ENCODE assay signal across 9 cellular contexts in genomic region chr9:129111762-129112151, GRCh38. TPM values are rescaled to one million over a fixed set of nuclear protein-coding genes. Genes with fewer than 3 reads are reported as not detected.
DNase-seq lines count a peak whose midpoint lies in the region; ATAC-seq, FAIRE-seq and TF ChIP-seq lines count a peak whose summit lies in the region.
"Had no signal": no experiment of that assay in that cellular context is flagged by ENCODE, and none has a peak within 500 bp of the region (broad histone marks: within the 10 kb centered on the region; RNA-seq: fewer than 3 reads in every experiment).

No MANE protein-coding gene starts in this region.

- H3K36me3 ChIP-seq in Panc1 (ENCODE audit: control insufficient read depth, insufficient read depth, low read length) (peaks cover 6% of the 10 kb centered on the region; the same call in 1 of the 2 replicates), body of pancreas (replicated peaks in 1 of 2; ENCODE audit: insufficient read depth in 1 of 2, low read depth in 2 of 2) (no peaks in the 10 kb centered on the region), small intestine (ENCODE audit: control insufficient read depth in 2 of 2, insufficient read depth in 2 of 2, low read length in 2 of 2) (no peaks in the 10 kb centered on the region)

- DNase-seq in D721Med (ENCODE audit: insufficient read length, low spot score) (peak; percentile 32), Panc1 (ENCODE audit: low read depth, low spot score) (no peak), body of pancreas (peak in 3 of 4 donors; percentile 48 to 61 (median 48)), small intestine (peak; percentile 26)

- H3K27me3 ChIP-seq in Panc1 (ENCODE audit: control insufficient read depth, insufficient read depth, low read length) (no peaks in the 10 kb centered on the region), body of pancreas (no peaks in the 10 kb centered on the region), small intestine (ENCODE audit: control insufficient read depth in 2 of 2, insufficient read depth in 2 of 2, low read length in 2 of 2) (no peaks in the 10 kb centered on the region)

- TF ChIP-seq POLR2A in body of pancreas (IDR thresholded peaks at IDR 0.05) = no peak

- CTCF ChIA-PET in Panc1 (lab: Charles Lee) = no interaction called here

- intact Hi-C loops in Panc1 (cut with micrococcal nuclease; ENCODE audit: unreplicated experiment) = no loop called here
- intact Hi-C loops in body of pancreas (cut with DNase I) = no loop called here

- in situ Hi-C loops in Panc1 (cut with HindIII; ENCODE audit: low pct_unique_long_range_greater_than_20kb, low sequenced_read_pairs) = no loop called here

- TF ChIP-seq CTCF in D721Med (IDR thresholded peaks at IDR 0.05; ENCODE audit: insufficient read depth, missing control alignments) (no peak), Panc1 (IDR thresholded peaks at IDR 0.05) (no peak), body of pancreas (IDR thresholded peaks at IDR 0.05) (no peak)

- peak overlapping the region; percentile 79 to 92 for H3K4me3 ChIP-seq in Panc1 (ENCODE audit: low read depth in 2 of 2, low read length in 2 of 2)
- peak overlapping the region; percentile 75 to 88 for H3K4me3 ChIP-seq in body of pancreas
- peak overlapping the region; percentile 67 for H3K4me3 ChIP-seq in iPS-18c (ENCODE audit: insufficient read depth, low read depth, low read length)
- peak overlapping the region; percentile 84 to 88 for H3K4me3 ChIP-seq in small intestine (ENCODE audit: low read depth in 1 of 2, low read length in 2 of 2)

- H3K27ac ChIP-seq in Panc1 (ENCODE audit: low read length) (peak overlapping the region; percentile 88), body of pancreas (peak overlapping the region; percentile 93 to 99 (median 97)), small intestine (ENCODE audit: low read depth in 1 of 2, low read length in 1 of 2) (peak overlapping the region; percentile 73 to 98)

- WGBS in body of pancreas, 2 donors = 0 to 1% methylated on average over 6 to 20 of the region's 20 CpGs
- 0 to 1% (median 1%) methylated on average over 19 to 20 of the region's 20 CpGs for WGBS in small intestine, 3 donors

- ATAC-seq in HG03139 (IDR thresholded peaks at IDR 0.05; ENCODE audit: unreplicated experiment) = peak; percentile 12
- 0 out of 2 replicates have a peak, but pooled peaks have one; percentile 9 for ATAC-seq in Panc1
- no peak for ATAC-seq in body of pancreas
- no peak for ATAC-seq in GM21717 (IDR thresholded peaks at IDR 0.05; ENCODE audit: unreplicated experiment)
- ATAC-seq in GM18511 (IDR thresholded peaks at IDR 0.05; ENCODE audit: unreplicated experiment) = no peak

- H3K4me1 ChIP-seq in Panc1 (ENCODE audit: control insufficient read depth, insufficient read depth, low read length) (peaks cover 14% of the 10 kb centered on the region), body of pancreas (peaks cover 73% of the 10 kb centered on the region), small intestine (ENCODE audit: control insufficient read depth in 2 of 2, insufficient read depth in 1 of 2, low read depth in 1 of 2, low read length in 1 of 2) (peaks cover 0 to 2% of the 10 kb centered on the region in 2 donors)

- POLR2A ChIA-PET in Panc1 (lab: Charles Lee) = no interaction called here

- FAIRE-seq in D721Med (lab: Jason Lieb, UNC) (no peak), small intestine (lab: Jason Lieb, UNC) (no peak)
- FAIRE-seq: TTC549 had no signal

- no TSS peak for BruUV-seq in Panc1 (replicated peaks; lab: Mats Ljungman, UMichigan)

- H3K9me3 ChIP-seq in Panc1 (ENCODE audit: control insufficient read depth, insufficient read depth, low read depth, low read length) (no peaks in the 10 kb centered on the region), body of pancreas (no peaks in the 10 kb centered on the region), iPS-18c (ENCODE audit: control insufficient read depth, insufficient read depth, low read length) (no peaks in the 10 kb centered on the region), small intestine (ENCODE audit: control insufficient read depth, low read depth) (no peaks in the 10 kb centered on the region)

RNA-seq across cellular contexts. Expression of gene PTPA, which starts 0.5 kb away (rescaled TPM):
- total RNA-seq in Panc1 (2021; ENCODE audit: unreplicated experiment) (114 TPM), body of pancreas (10 to 100 TPM; 32.7 to 52.1 TPM)
- polyA plus RNA-seq in Panc1 (2012; ENCODE audit: insufficient read length) = 97.5 TPM
- 100 to 1,000 TPM in 1 of 3 donors, 10 to 100 TPM in 2; 50.8 to 113 (median 55.9) TPM for polyA plus RNA-seq in small intestine

RNA-seq across cellular contexts. Expression of gene CRAT, which starts 1.2 kb away (rescaled TPM):
- 38.8 TPM for total RNA-seq in Panc1 (2021; ENCODE audit: unreplicated experiment)
- polyA plus RNA-seq in Panc1 (2012; ENCODE audit: insufficient read length) = 71.7 TPM
- 100 to 1,000 TPM in 1 of 2 donors, 10 to 100 TPM in 1; 84.8 to 112 TPM for total RNA-seq in body of pancreas
- 100 to 1,000 TPM in 2 of 3 donors, 10 to 100 TPM in 1; 55.0 to 122 (median 103) TPM for polyA plus RNA-seq in small intestine

RNA-seq across cellular contexts. Expression of gene DOLPP1, which starts 30.8 kb away (rescaled TPM):
- total RNA-seq in Panc1 (2021; ENCODE audit: unreplicated experiment) (13.7 TPM), body of pancreas (1 to 10 TPM; 2.9 to 7.9 TPM)
- polyA plus RNA-seq in Panc1 (2012; ENCODE audit: insufficient read length) = 15.8 TPM
- 10 to 100 TPM; 28.4 to 34.9 (median 28.6) TPM for polyA plus RNA-seq in small intestine

Comparison
In these comparisons a context has a peak if more than half of its experiments do, and no peak if none do; other contexts are left out.
1. ATAC-seq: peak in HG03139 (single experiment) and Panc1 (single experiment); none in body of pancreas (single experiment), GM21717 (single experiment) and GM18511 (single experiment).
2. Peak in every context shown above with its lines, with median percentiles within 50 percentile points of each other: H3K27ac ChIP-seq and H3K4me3 ChIP-seq.